Comparison of ENCODE assay signal across 9 cellular contexts in genomic region chr17:63701477-63702222, GRCh38. TPM values are rescaled to one million over a fixed set of nuclear protein-coding genes. Genes with fewer than 3 reads are reported as not detected.
A peak's percentile ranks its signal among the peaks of the same experiment; 100 is the strongest.
DNase-seq lines count a peak whose midpoint lies in the region; ATAC-seq and TF ChIP-seq lines count a peak whose summit lies in the region.
"Had no signal": no experiment of that assay in that cellular context is flagged by ENCODE, and none has a peak within 500 bp of the region (broad histone marks: within the 10 kb centered on the region; RNA-seq: fewer than 3 reads in every experiment).

No MANE protein-coding gene starts in this region.

- H3K27ac ChIP-seq in suprapubic skin, result no peak overlapping the region

- peaks cover 39% of the 10 kb centered on the region for H3K4me1 Mint-ChIP-seq in brain
- H3K4me1 Mint-ChIP-seq in naive B cell, result peaks cover 56 to 69% (median 59%) of the 10 kb centered on the region in 3 donors

- peaks cover 43% of the 10 kb centered on the region for H3K4me1 ChIP-seq in suprapubic skin

- peaks cover 37% of the 10 kb centered on the region for H3K36me3 ChIP-seq in suprapubic skin

- H3K4me3 Mint-ChIP-seq in brain (peak overlapping the region; percentile 71 to 81 (median 76)), naive B cell (peak overlapping the region; percentile 91 to 97 (median 94))

- H3K36me3 Mint-ChIP-seq in brain (peaks cover 22% of the 10 kb centered on the region), naive B cell (peaks cover 0 to 16% of the 10 kb centered on the region in 2 donors)

- peak overlapping the region; percentile 78 for H3K4me3 ChIP-seq in suprapubic skin

- H3K27me3 ChIP-seq in suprapubic skin, result no peaks in the 10 kb centered on the region

- ATAC-seq in naive B cell (ENCODE audit: low read depth in 2 of 2), result peak; percentile 2 to 4
- ATAC-seq in esophagus mucosa, result no peak
- ATAC-seq in HG03457 (IDR thresholded peaks at IDR 0.05; ENCODE audit: unreplicated experiment), result no peak
- ATAC-seq: HCT116 had no signal

- H3K9me3 Mint-ChIP-seq in brain, result no peaks in the 10 kb centered on the region
- peaks cover 0 to 2% (median 0%) of the 10 kb centered on the region in 7 donors for H3K9me3 Mint-ChIP-seq in naive B cell

- peak; percentile 65 for DNase-seq in T-helper 9 cell
- DNase-seq in naive B cell, result peak; percentile 55
- DNase-seq in suprapubic skin (ENCODE audit: low spot score in 2 of 2), result peak in 1 of 2 donors; percentile 76
- DNase-seq in GOT3 (lab: John Stamatoyannopoulos, UW), result no peak

- H3K27ac Mint-ChIP-seq in brain (peak overlapping the region in 4 of 5 experiments; percentile 81 to 98 (median 88)), naive B cell (peak overlapping the region; percentile 93 to 99 (median 98))

- WGBS in suprapubic skin, result 72% methylated on average over 20 of the region's 25 CpGs

- H3K27me3 Mint-ChIP-seq in brain (no peaks in the 10 kb centered on the region), naive B cell (no peaks in the 10 kb centered on the region)

- no peaks in the 10 kb centered on the region for H3K9me3 ChIP-seq in suprapubic skin

- no peak for TF ChIP-seq EP300 in suprapubic skin (IDR thresholded peaks at IDR 0.05)

- TF ChIP-seq POLR2A in GM15510 (IDR thresholded peaks at IDR 0.05; ENCODE audit: borderline replicate concordance, extremely low read depth, insufficient read length), result peak; percentile 12
- no peak for TF ChIP-seq POLR2A in suprapubic skin (IDR thresholded peaks at IDR 0.05)

- TF ChIP-seq CTCF in brain (conservative IDR thresholded peaks at IDR 0.05) (no peak), suprapubic skin (IDR thresholded peaks at IDR 0.05) (no peak)

RNA-seq across cellular contexts. Expression of gene LIMD2, which starts 1.7 kb away (rescaled TPM):
- polyA plus RNA-seq in brain (ENCODE audit: insufficient read depth, low read depth, low replicate concordance), result 71.4 TPM
- 100 to 1,000 TPM; 557 to 994 (median 667) TPM for polyA plus RNA-seq in naive B cell (ENCODE audit: low read depth in 6 of 6)
- total RNA-seq in suprapubic skin, result 1 to 10 TPM; 5.0 to 9.4 (median 6.8) TPM
- total RNA-seq in esophagus mucosa, result 2.8 TPM

RNA-seq across cellular contexts. Expression of gene STRADA, which starts 39.9 kb away (rescaled TPM):
- polyA plus RNA-seq in brain (ENCODE audit: insufficient read depth, low read depth, low replicate concordance), result 51.6 TPM
- polyA plus RNA-seq in naive B cell (ENCODE audit: low read depth in 6 of 6), result 10 to 100 TPM; 21.1 to 33.2 (median 26.3) TPM
- 10 to 100 TPM; 17.0 to 52.2 (median 27.4) TPM for total RNA-seq in suprapubic skin
- 22.2 TPM for total RNA-seq in esophagus mucosa

Comparison
In these comparisons a context has a peak if more than half of its experiments do, and no peak if none do; other contexts are left out.
1. ATAC-seq: peak in naive B cell (2 of 2); none in esophagus mucosa (single experiment) and HG03457 (single experiment).